8 cellular contexts compared by ENCODE assay signal in the genomic region with DNA sequence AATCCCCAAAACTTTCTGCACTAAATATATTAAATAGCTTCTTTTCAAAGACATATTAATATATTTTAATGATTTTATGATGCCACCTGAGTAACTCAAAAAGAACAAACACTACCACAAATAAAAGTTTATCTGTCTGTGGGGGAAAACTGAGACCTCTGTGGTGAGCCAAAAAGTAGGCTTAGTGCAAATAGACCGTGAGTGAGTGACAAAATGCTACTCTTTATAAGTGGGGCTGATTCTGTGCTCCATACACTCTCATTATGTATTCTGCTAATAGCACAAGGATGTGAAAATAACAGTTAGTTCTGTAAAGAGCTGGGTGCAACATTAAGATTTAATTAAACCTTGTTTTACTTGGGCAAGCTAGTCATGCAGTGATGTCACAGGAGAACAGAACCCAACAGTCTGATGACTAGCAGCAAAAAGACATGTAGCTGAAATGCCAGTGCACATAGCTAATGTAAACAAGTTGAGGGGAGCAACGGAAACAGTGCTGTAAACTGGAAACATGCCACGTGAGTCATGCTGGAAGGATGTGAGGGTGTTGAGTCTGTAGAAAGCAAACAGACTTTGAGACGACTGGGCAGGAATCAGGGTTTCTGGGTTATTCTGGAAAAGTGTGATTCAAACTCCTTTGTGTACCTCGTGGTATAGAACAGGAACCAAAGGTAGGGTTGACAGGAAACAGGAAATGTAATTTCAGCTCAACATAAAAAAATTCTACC.
DNase-seq lines count a peak whose midpoint lies in the region; ATAC-seq and TF ChIP-seq lines count a peak whose summit lies in the region.

No MANE protein-coding gene starts in this region.

- in situ Hi-C loops in GM23248 (cut with MboI) = no loop called here

- peaks cover 8% of the 10 kb centered on the region; the same call in 1 of the 2 replicates for H3F3A ChIP-seq in GM23248 (ENCODE audit: insufficient read depth)

- H3K9me2 ChIP-seq in GM23248 (ENCODE audit: insufficient read depth) = no peaks in the 10 kb centered on the region

- no peaks in the 10 kb centered on the region for H3K4me1 ChIP-seq in GM23248 (ENCODE audit: insufficient read depth)

- H3K36me3 ChIP-seq in GM23248 (ENCODE audit: low read depth) = no peaks in the 10 kb centered on the region

- 1 to 5% methylated on average over 5 of the region's 5 CpGs for WGBS in GM23248 (ENCODE audit: low coverage in 1 of 2, low lambda C conversion rate in 2 of 2, missing lambda C conversion rate in 2 of 2), 2 experiments

- no peak overlapping the region for H3K9ac ChIP-seq in GM23248

- no peaks in the 10 kb centered on the region for H3K79me2 ChIP-seq in GM23248 (ENCODE audit: insufficient read depth)

- H3K27me3 ChIP-seq in GM23248 (replicated peaks; ENCODE audit: insufficient read depth) = no peaks in the 10 kb centered on the region

- H3K27ac ChIP-seq in GM23248 = peak overlapping the region; percentile 44; the same call in 1 of the 2 replicates
- H3K27ac ChIP-seq in RWPE1 = peak overlapping the region; percentile 81

- no peak overlapping the region for H3K4me3 ChIP-seq in GM23248

- CTCF ChIA-PET in RWPE1 (lab: Yijun Ruan, JAX) = interaction anchor here (0.7 kb wide), 1 partner anchor 130 kb away, joined by 6 read pairs; no protein-coding TSS in a partner anchor

- peak; percentile 84 for DNase-seq in GM23248
- peak; percentile 94 for DNase-seq in RWPE1 (ENCODE audit: low spot score)
- DNase-seq in fibroblast of the conjunctiva (ENCODE audit: low read depth) = peak; percentile 99
- DNase-seq in renal cortical epithelial cell (ENCODE audit: low read depth) = peak; percentile 100
- DNase-seq in NCI-H128 (lab: John Stamatoyannopoulos, UW; ENCODE audit: unreplicated experiment) = no peak
- DNase-seq in NCI-H187 treated with DMSO at 0.1 percent for 48 hours (lab: John Stamatoyannopoulos, UW) = no peak
- no peak for DNase-seq in NCI-H748 treated with DMSO at 0.1 percent for 48 hours (lab: John Stamatoyannopoulos, UW)

- H4K20me1 ChIP-seq in GM23248 (ENCODE audit: insufficient read depth) = no peaks in the 10 kb centered on the region

- no peaks in the 10 kb centered on the region for H3K9me3 ChIP-seq in GM23248 (ENCODE audit: low read depth)

- POLR2A ChIA-PET in RWPE1 (lab: Yijun Ruan, JAX; ENCODE audit: low non-redundant PET) = no interaction called here

- 0 out of 2 replicates have a peak overlapping the region, but pooled peaks have one; percentile 8 for H2AFZ ChIP-seq in GM23248

- TF ChIP-seq CTCF in RWPE1 (conservative IDR thresholded peaks at IDR 0.05; ENCODE audit: low read depth) = no peak

- ATAC-seq in HG03442 (IDR thresholded peaks at IDR 0.05; ENCODE audit: unreplicated experiment) = no peak

- H3K4me2 ChIP-seq in GM23248 (ENCODE audit: unreplicated experiment) = no peak overlapping the region

Comparison
In these comparisons a context has a peak if more than half of its experiments do, and no peak if none do; other contexts are left out.
1. DNase-seq: peak in GM23248 (single experiment), RWPE1 (single experiment), fibroblast of the conjunctiva (single experiment) and renal cortical epithelial cell (single experiment); none in NCI-H128 (single experiment), NCI-H187 treated with DMSO at 0.1 percent for 48 hours (single experiment) and NCI-H748 treated with DMSO at 0.1 percent for 48 hours (single experiment).